ENCODE assay signal across 8 cellular contexts in the genomic region with DNA sequence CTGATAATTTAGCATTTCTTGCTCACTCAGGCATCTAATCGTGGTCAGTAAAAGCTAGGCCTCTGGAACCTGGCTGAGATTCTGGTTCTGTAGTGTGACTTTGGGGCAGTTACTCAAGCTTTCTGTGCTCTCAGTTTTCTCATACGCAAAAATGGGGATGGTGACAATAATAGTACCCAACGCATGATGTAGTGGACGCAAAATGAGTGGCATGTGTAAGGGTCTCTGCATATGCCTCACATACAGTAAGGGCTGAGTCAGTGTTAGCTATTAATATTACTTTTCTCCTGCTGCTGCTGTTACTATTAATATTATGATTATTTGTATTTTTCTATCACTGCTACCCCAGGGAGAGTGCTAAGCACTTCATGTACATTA. TPM values are rescaled to one million over a fixed set of nuclear protein-coding genes. Genes with fewer than 3 reads are reported as not detected.
DNase-seq lines count a peak whose midpoint lies in the region; ATAC-seq and TF ChIP-seq lines count a peak whose summit lies in the region.

No MANE protein-coding gene starts in this region.

- H3K4me3 ChIP-seq in kidney epithelial cell (ENCODE audit: low read depth, low read length) = peak overlapping the region; percentile 73
- peak overlapping the region in 3 of 4 donors; percentile 55 to 69 (median 57) for H3K4me3 ChIP-seq in transverse colon

- 1% methylated on average over 4 of the region's 4 CpGs; no CpG with 5 or more reads in 1 of the 2 donors for WGBS in transverse colon (ENCODE audit: low coverage in 1 of 2), 2 donors

- DNase-seq in activated T-cell treated with anti-CD3 and anti-CD28 coated beads, Interleukin-2, amount 50 U/mL, for 4 hours = no peak
- no peak for DNase-seq in activated T-cell treated with anti-CD3 and anti-CD28 coated beads, Interleukin-2, amount 50 U/mL, for 1 hour
- no peak for DNase-seq in activated naive CD4-positive, alpha-beta T cell treated with anti-CD3 and anti-CD28 coated beads, Interleukin-2, amount 50 U/mL, for 72 hours (ENCODE audit: low spot score in 2 of 2)
- DNase-seq in kidney epithelial cell (ENCODE audit: low read depth) = no peak
- no peak for DNase-seq in transverse colon
- no peak for DNase-seq in NK-92 (lab: John Stamatoyannopoulos, UW; ENCODE audit: unreplicated experiment)
- DNase-seq in activated CD8-positive, alpha-beta memory T cell treated with anti-CD3 and anti-CD28 coated beads, Interleukin-2, amount 50 U/mL, for 4 hours = no peak
- no peak for DNase-seq in AML-193 (lab: John Stamatoyannopoulos, UW)

- intact Hi-C loops in transverse colon (cut with DNase I; ENCODE audit: low total_unique reads) = loop anchor here (10.0 kb wide), 1 partner anchor 413 kb away; a partner anchor contains a TSS

- H3K4me1 ChIP-seq in transverse colon = peaks cover 0 to 15% (median 7%) of the 10 kb centered on the region in 4 donors

- no peaks in the 10 kb centered on the region for H3K27me3 Mint-ChIP-seq in activated T-cell treated with anti-CD3 and anti-CD28 coated beads, Interleukin-2, amount 50 U/mL, for 4 hours (ENCODE audit: low read depth)

- peak overlapping the region; percentile 95 to 96 for H3K27ac Mint-ChIP-seq in activated naive CD4-positive, alpha-beta T cell treated with anti-CD3 and anti-CD28 coated beads, Interleukin-2, amount 50 U/mL, for 72 hours

- no peak for TF ChIP-seq POLR2A in transverse colon (IDR thresholded peaks at IDR 0.05)

- peaks cover 12% of the 10 kb centered on the region for H3K4me1 Mint-ChIP-seq in activated T-cell treated with anti-CD3 and anti-CD28 coated beads, Interleukin-2, amount 50 U/mL, for 4 hours (ENCODE audit: low read depth)

- in situ Hi-C loops in transverse colon (cut with MboI; ENCODE audit: low pct_ligation_motif_present in 1 of 4, low pct_unique_long_range_greater_than_20kb in 1 of 4, low sequenced_read_pairs in 3 of 4) = loop anchor here in 3 of 4 donors (10.0 to 25.0 kb wide), 3 partner anchors 103 to 421 kb away; a partner anchor contains a TSS

- peak in 1 of 2 donors; percentile 24 for ATAC-seq in activated T-cell treated with anti-CD3 and anti-CD28 coated beads, Interleukin-2, amount 50 U/mL, for 4 hours
- peak in 1 of 2 donors; percentile 35 for ATAC-seq in activated naive CD4-positive, alpha-beta T cell treated with anti-CD3 and anti-CD28 coated beads, Interleukin-2, amount 50 U/mL, for 72 hours

- H3K9me3 Mint-ChIP-seq in activated T-cell treated with anti-CD3 and anti-CD28 coated beads, Interleukin-2, amount 50 U/mL, for 4 hours = peaks cover 7% of the 10 kb centered on the region
- peaks cover 5 to 11% of the 10 kb centered on the region in 2 donors for H3K9me3 Mint-ChIP-seq in activated naive CD4-positive, alpha-beta T cell treated with anti-CD3 and anti-CD28 coated beads, Interleukin-2, amount 50 U/mL, for 72 hours

- H3K36me3 ChIP-seq in kidney epithelial cell (ENCODE audit: control insufficient read depth, insufficient read depth, low read length) (no peaks in the 10 kb centered on the region), transverse colon (no peaks in the 10 kb centered on the region)

- H3K4me3 Mint-ChIP-seq in activated T-cell treated with anti-CD3 and anti-CD28 coated beads, Interleukin-2, amount 50 U/mL, for 4 hours = peak overlapping the region; percentile 86

- TF ChIP-seq CTCF in kidney epithelial cell (IDR thresholded peaks at IDR 0.05; ENCODE audit: insufficient read depth, low read length, poor library complexity, severe bottlenecking) (no peak), transverse colon (IDR thresholded peaks at IDR 0.05) (no peak)

- H3K27ac ChIP-seq in transverse colon = peak overlapping the region; percentile 70 to 80 (median 73)

- H3K27me3 ChIP-seq in kidney epithelial cell (ENCODE audit: control insufficient read depth, insufficient read depth, low read length) (no peaks in the 10 kb centered on the region), transverse colon (no peaks in the 10 kb centered on the region)

- H3K36me3 Mint-ChIP-seq in activated T-cell treated with anti-CD3 and anti-CD28 coated beads, Interleukin-2, amount 50 U/mL, for 4 hours (ENCODE audit: insufficient read depth) = peaks cover 2% of the 10 kb centered on the region
- H3K36me3 Mint-ChIP-seq in activated naive CD4-positive, alpha-beta T cell treated with anti-CD3 and anti-CD28 coated beads, Interleukin-2, amount 50 U/mL, for 72 hours = peaks cover 26 to 33% of the 10 kb centered on the region in 2 donors

- peaks cover 0 to 1% of the 10 kb centered on the region in 2 donors for H3K9me3 ChIP-seq in transverse colon

- TF ChIP-seq EP300 in transverse colon (IDR thresholded peaks at IDR 0.05; ENCODE audit: low read depth) = no peak

RNA-seq across cellular contexts. Expression of a gene that starts 0.7 kb away (rescaled TPM):
- total RNA-seq in activated T-cell treated with anti-CD3 and anti-CD28 coated beads, Interleukin-2, amount 50 U/mL, for 4 hours = 10 to 100 TPM; 15.3 to 25.4 (median 18.3) TPM
- total RNA-seq in activated naive CD4-positive, alpha-beta T cell treated with anti-CD3 and anti-CD28 coated beads, Interleukin-2, amount 50 U/mL, for 72 hours = 10 to 100 TPM; 26.3 to 26.6 TPM
- total RNA-seq in kidney epithelial cell (6.6 and 7.7 TPM in 2 replicates), transverse colon (1 to 10 TPM in 2 of 4 donors, not detected in 2; 1.3 to 1.4 TPM)

RNA-seq across cellular contexts. Expression of a gene that starts 17.5 kb away (rescaled TPM):
- total RNA-seq in activated T-cell treated with anti-CD3 and anti-CD28 coated beads, Interleukin-2, amount 50 U/mL, for 4 hours = 10 to 100 TPM; 21.9 to 22.6 (median 22.3) TPM
- 10 to 100 TPM; 13.8 to 20.2 TPM for total RNA-seq in activated naive CD4-positive, alpha-beta T cell treated with anti-CD3 and anti-CD28 coated beads, Interleukin-2, amount 50 U/mL, for 72 hours
- total RNA-seq in kidney epithelial cell (75.1 and 88.3 TPM in 2 replicates), transverse colon (100 to 1,000 TPM in 1 of 4 donors, 10 to 100 TPM in 3; 67.3 to 103 (median 73.4) TPM)
